18 cellular contexts compared by ENCODE assay signal in the genomic region with DNA sequence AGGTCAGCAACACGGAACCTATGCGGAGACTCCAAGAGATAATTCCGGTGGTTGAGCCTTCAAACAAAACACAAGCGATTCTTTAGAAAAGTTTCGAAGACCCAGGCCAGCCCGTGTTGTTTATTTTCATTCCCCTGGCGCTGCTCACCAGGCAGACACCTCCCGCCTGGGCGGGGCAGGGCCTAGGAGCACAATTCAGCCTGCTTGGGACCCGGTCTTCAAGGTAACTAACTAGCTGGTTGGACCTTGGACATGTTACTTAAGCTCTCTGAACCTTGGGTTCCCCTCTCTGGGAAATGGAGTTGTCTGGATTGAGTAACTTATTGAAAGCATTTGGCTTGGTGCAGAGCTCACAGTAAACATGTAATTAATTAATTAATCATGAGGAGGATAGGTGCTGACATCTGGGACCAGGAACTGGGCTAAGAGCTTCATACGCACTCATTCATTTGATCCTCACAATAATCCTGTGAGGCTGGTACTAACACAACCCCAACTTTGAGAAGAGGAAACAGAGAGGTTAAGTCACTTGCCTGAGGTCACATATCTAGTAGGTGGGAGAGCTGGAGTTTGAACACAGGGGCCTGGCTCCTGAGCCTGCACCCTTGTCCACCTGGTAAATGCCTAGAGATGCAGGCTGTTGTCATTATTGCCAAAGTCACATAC.
A peak's percentile ranks its signal among the peaks of the same experiment; 100 is the strongest.
DNase-seq lines count a peak whose midpoint lies in the region; ATAC-seq and TF ChIP-seq lines count a peak whose summit lies in the region.
"Had no signal": no experiment of that assay in that cellular context is flagged by ENCODE, and none has a peak within 500 bp of the region (broad histone marks: within the 10 kb centered on the region; RNA-seq: fewer than 3 reads in every experiment).

No MANE protein-coding gene starts in this region.

- no peak overlapping the region for H3K14ac ChIP-seq in trophoblast cell (ENCODE audit: low read length)

- intact Hi-C loops in Caco-2 (cut with micrococcal nuclease; ENCODE audit: unreplicated experiment): no loop called here

- peaks cover 2% of the 10 kb centered on the region; the same call in 1 of the 2 replicates for H3K36me3 ChIP-seq in Caco-2 (ENCODE audit: control insufficient read depth, insufficient read depth, low read length)
- H3K36me3 ChIP-seq in HEK293 (ENCODE audit: control insufficient read depth in 2 of 2, insufficient read depth in 1 of 2, low read length in 2 of 2): peaks cover 0 to 31% of the 10 kb centered on the region in 2 experiments; a peak in 2 of 3 replicates
- peaks cover 22 to 23% of the 10 kb centered on the region in 2 experiments for H3K36me3 ChIP-seq in trophoblast cell (ENCODE audit: control insufficient read depth in 1 of 2, insufficient read depth in 2 of 2, low read length in 2 of 2)
- no peaks in the 10 kb centered on the region for H3K36me3 ChIP-seq in GM23338 (ENCODE audit: insufficient read depth)

- H2AK5ac ChIP-seq in trophoblast cell (ENCODE audit: low read length): peak overlapping the region; percentile 19

- no TSS peak for BruUV-seq in Caco-2 (replicated peaks; lab: Mats Ljungman, UMichigan)

- H2AFZ ChIP-seq in trophoblast cell (ENCODE audit: insufficient read depth, low read length, poor library complexity) (no peak overlapping the region), GM23338 (no peak overlapping the region)

- H3K4me3 Mint-ChIP-seq in Caco-2 (ENCODE audit: unreplicated experiment): peak overlapping the region; percentile 31
- no peak overlapping the region for H3K4me3 Mint-ChIP-seq in GM23338
- H3K4me3 Mint-ChIP-seq: activated CD4-positive, alpha-beta T cell treated with anti-CD3 and anti-CD28 coated beads, Interleukin-2, amount 10 ng/mL, durations not matched to agents 24 days and 14 days; stimulated activated naive B cell treated with anti-CD40 and anti-IgM and Interleukin-4, amounts not matched to agents 10 μg/mL and 1 μg/mL and 100 μg/mL, for 72 hours; T-cell had no signal

- no peak overlapping the region for H4K12ac ChIP-seq in trophoblast cell (ENCODE audit: low read depth, low read length)

- WGBS in trophoblast cell (ENCODE audit: extremely low coverage, insufficient coverage, insufficient read length): no CpG with 5 or more reads among the region's 11 CpGs

- H3K23ac ChIP-seq in trophoblast cell (ENCODE audit: low read length): no peak overlapping the region

- no peaks in the 10 kb centered on the region for H3K9me3 Mint-ChIP-seq in Caco-2 (ENCODE audit: unreplicated experiment)
- no peaks in the 10 kb centered on the region for H3K9me3 Mint-ChIP-seq in GM23338
- H3K9me3 Mint-ChIP-seq: activated CD4-positive, alpha-beta T cell treated with anti-CD3 and anti-CD28 coated beads, Interleukin-2, amount 10 ng/mL, durations not matched to agents 24 days and 14 days; stimulated activated naive B cell treated with anti-CD40 and anti-IgM and Interleukin-4, amounts not matched to agents 10 μg/mL and 1 μg/mL and 100 μg/mL, for 72 hours; T-cell had no signal

- CTCF ChIA-PET in Caco-2 (lab: Charles Lee) (interaction anchor here (0.7 to 0.9 kb wide), 3 partner anchors 10 to 14 kb away, joined by 3 to 6 read pairs (median 3); no protein-coding TSS in a partner anchor), HEK293 (lab: Yijun Ruan, JAX) (interaction anchor here (1.2 kb wide), 1 partner anchor 10 kb away, joined by 4 read pairs; no protein-coding TSS in a partner anchor)

- H3K4me1 Mint-ChIP-seq in Caco-2 (ENCODE audit: low read depth, unreplicated experiment): peaks cover 12% of the 10 kb centered on the region
- H3K4me1 Mint-ChIP-seq in GM23338: peaks cover 10% of the 10 kb centered on the region; the same call in 2 of the 3 replicates

- no peaks in the 10 kb centered on the region for H3K79me1 ChIP-seq in trophoblast cell (ENCODE audit: low read length)

- H3K18ac ChIP-seq in trophoblast cell (ENCODE audit: low read length): no peak overlapping the region

- H3K27me3 ChIP-seq in Caco-2 (replicated peaks; ENCODE audit: control insufficient read depth, insufficient read depth, low read length) (no peaks in the 10 kb centered on the region), trophoblast cell (ENCODE audit: insufficient read depth, low read length) (no peaks in the 10 kb centered on the region), GM23338 (ENCODE audit: insufficient read depth) (peaks cover 5% of the 10 kb centered on the region; the same call in 1 of the 2 replicates)
- H3K27me3 ChIP-seq: brain microvascular endothelial cell had no signal

- no peak overlapping the region for H2BK12ac ChIP-seq in trophoblast cell (ENCODE audit: low read length)

- no peak overlapping the region for H2BK120ac ChIP-seq in trophoblast cell (ENCODE audit: insufficient read depth, low read length, poor library complexity)

- H2BK5ac ChIP-seq in trophoblast cell (ENCODE audit: low read depth, low read length, poor library complexity): no peak overlapping the region

- H3K4me2 ChIP-seq in trophoblast cell (ENCODE audit: low read length) (no peak overlapping the region), GM23338 (no peak overlapping the region)

- no peaks in the 10 kb centered on the region for H3K9me2 ChIP-seq in GM23338 (ENCODE audit: insufficient read depth)

- H3K27ac ChIP-seq in HEK293 (ENCODE audit: extremely low read depth, low read depth, low read length) (no peak overlapping the region), trophoblast cell (ENCODE audit: low read depth, low read length) (no peak overlapping the region), GM23338 (ENCODE audit: low read depth) (no peak overlapping the region)
- H3K27ac ChIP-seq: brain microvascular endothelial cell, gastroesophageal sphincter had no signal

- H3K27ac Mint-ChIP-seq in Caco-2 (ENCODE audit: unreplicated experiment) (peak overlapping the region; percentile 78), GM23338 (no peak overlapping the region)
- H3K27ac Mint-ChIP-seq: activated CD4-positive, alpha-beta T cell treated with anti-CD3 and anti-CD28 coated beads, Interleukin-2, amount 10 ng/mL, durations not matched to agents 24 days and 14 days; stimulated activated naive B cell treated with anti-CD40 and anti-IgM and Interleukin-4, amounts not matched to agents 10 μg/mL and 1 μg/mL and 100 μg/mL, for 72 hours had no signal

- H3K27me3 Mint-ChIP-seq in Caco-2 (ENCODE audit: insufficient read depth, unreplicated experiment): no peaks in the 10 kb centered on the region
- H3K27me3 Mint-ChIP-seq in GM23338 (ENCODE audit: insufficient read depth, low read depth, poor library complexity): peaks cover 5% of the 10 kb centered on the region
- H3K27me3 Mint-ChIP-seq: activated CD4-positive, alpha-beta T cell treated with anti-CD3 and anti-CD28 coated beads, Interleukin-2, amount 10 ng/mL, durations not matched to agents 24 days and 14 days; stimulated activated naive B cell treated with anti-CD40 and anti-IgM and Interleukin-4, amounts not matched to agents 10 μg/mL and 1 μg/mL and 100 μg/mL, for 72 hours; T-cell had no signal

- H4K20me1 ChIP-seq in GM23338 (replicated peaks; ENCODE audit: insufficient read depth): no peaks in the 10 kb centered on the region

- peaks cover 13% of the 10 kb centered on the region for H3K4me1 ChIP-seq in Caco-2
- H3K4me1 ChIP-seq in HEK293 (ENCODE audit: control insufficient read depth, insufficient read depth, low read length): no peaks in the 10 kb centered on the region
- H3K4me1 ChIP-seq in trophoblast cell (ENCODE audit: control insufficient read depth in 1 of 2, insufficient read depth in 2 of 2, low read length in 2 of 2): peaks cover 0 to 3% of the 10 kb centered on the region in 2 experiments
- H3K4me1 ChIP-seq in GM23338 (ENCODE audit: insufficient read depth): no peaks in the 10 kb centered on the region

- no peak overlapping the region for H3K9ac ChIP-seq in trophoblast cell (ENCODE audit: low read length)

- no peak overlapping the region for H3K4ac ChIP-seq in trophoblast cell (ENCODE audit: low read depth, low read length)

- H3K79me2 ChIP-seq in trophoblast cell (ENCODE audit: control insufficient read depth, insufficient read depth, low read length, poor library complexity) (no peaks in the 10 kb centered on the region), GM23338 (replicated peaks; ENCODE audit: insufficient read depth) (no peaks in the 10 kb centered on the region)

- H3K4me3 ChIP-seq in Caco-2 (ENCODE audit: low read depth, low read length) (no peak overlapping the region), HEK293 (ENCODE audit: low read depth, low read length) (no peak overlapping the region), epithelial cell of proximal tubule (ENCODE audit: low read depth, low read length) (no peak overlapping the region), trophoblast cell (ENCODE audit: low read depth, low read length) (no peak overlapping the region), GM23338 (no peak overlapping the region)
- H3K4me3 ChIP-seq: gastroesophageal sphincter had no signal

- H3F3A ChIP-seq in GM23338 (replicated peaks; ENCODE audit: low read depth): no peaks in the 10 kb centered on the region

- POLR2A ChIA-PET in Caco-2 (lab: Charles Lee) (no interaction called here), HEK293 (lab: Yijun Ruan, JAX) (no interaction called here)

- H4K8ac ChIP-seq in trophoblast cell (ENCODE audit: low read depth, low read length): no peak overlapping the region

- DNase-seq in Caco-2 (peak; percentile 68 to 72), epithelial cell of proximal tubule (ENCODE audit: low read depth) (peak; percentile 27), trophoblast cell (peak; percentile 78 to 90), SKM-1 treated with dmso at 0.1 percent for 144 hours (lab: John Stamatoyannopoulos, UW; ENCODE audit: unreplicated experiment) (no peak), GM23338 (ENCODE audit: low spot score) (no peak)
- DNase-seq: activated CD4-positive, alpha-beta T cell treated with anti-CD3 and anti-CD28 coated beads, Interleukin-2, amount 10 ng/mL, durations not matched to agents 24 days and 14 days; brain microvascular endothelial cell; cortex of kidney; KG1; left ventricle myocardium superior; NCI-H1048; NCI-H2081; retina; stimulated activated naive B cell treated with anti-CD40 and anti-IgM and Interleukin-4, amounts not matched to agents 10 μg/mL and 1 μg/mL and 100 μg/mL, for 72 hours had no signal

- ATAC-seq in HG03432 (IDR thresholded peaks at IDR 0.05; ENCODE audit: unreplicated experiment) (no peak), GM23338 (no peak)
- ATAC-seq: gastroesophageal sphincter; left ventricle myocardium superior; stimulated activated naive B cell treated with anti-CD40 and anti-IgM and Interleukin-4, amounts not matched to agents 10 μg/mL and 1 μg/mL and 100 μg/mL, for 72 hours; T-cell had no signal

- no peak for TF ChIP-seq CTCF in Caco-2 (IDR thresholded peaks at IDR 0.05; ENCODE audit: insufficient read depth in 1 of 2, low read depth in 1 of 2, low read length in 1 of 2, severe bottlenecking in 1 of 2, unreplicated experiment in 1 of 2)
- no peak for TF ChIP-seq CTCF in HEK293 (tag by site-specific recombination; IDR thresholded peaks at IDR 0.05)
- TF ChIP-seq CTCF in epithelial cell of proximal tubule (conservative IDR thresholded peaks at IDR 0.05; ENCODE audit: low read depth, low read length): no peak
- no peak for TF ChIP-seq CTCF in GM23338 (conservative IDR thresholded peaks at IDR 0.05; ENCODE audit: low read depth in 2 of 2)

- no peak overlapping the region for H4K91ac ChIP-seq in trophoblast cell (ENCODE audit: low read depth, low read length)

- H3K36me3 Mint-ChIP-seq in Caco-2 (ENCODE audit: insufficient read depth, unreplicated experiment): peaks cover 21% of the 10 kb centered on the region
- peaks cover 4% of the 10 kb centered on the region; the same call in 1 of the 3 replicates for H3K36me3 Mint-ChIP-seq in GM23338 (ENCODE audit: low read depth)

- H3K9me3 ChIP-seq in Caco-2: no peaks in the 10 kb centered on the region
- H3K9me3 ChIP-seq in HEK293 (ENCODE audit: control insufficient read depth, insufficient read depth, low read depth, low read length): no peaks in the 10 kb centered on the region
- no peaks in the 10 kb centered on the region for H3K9me3 ChIP-seq in trophoblast cell (ENCODE audit: insufficient read depth, low read depth, low read length)
- H3K9me3 ChIP-seq: gastroesophageal sphincter had no signal

Comparison
In these comparisons a context has a peak if more than half of its experiments do, and no peak if none do; other contexts are left out.
1. DNase-seq: peak in Caco-2 (2 of 2), epithelial cell of proximal tubule (single experiment) and trophoblast cell (2 of 2); none in SKM-1 treated with dmso at 0.1 percent for 144 hours (single experiment) and GM23338 (single experiment).